ENCODE assay signal across 16 cellular contexts in the genomic region with DNA sequence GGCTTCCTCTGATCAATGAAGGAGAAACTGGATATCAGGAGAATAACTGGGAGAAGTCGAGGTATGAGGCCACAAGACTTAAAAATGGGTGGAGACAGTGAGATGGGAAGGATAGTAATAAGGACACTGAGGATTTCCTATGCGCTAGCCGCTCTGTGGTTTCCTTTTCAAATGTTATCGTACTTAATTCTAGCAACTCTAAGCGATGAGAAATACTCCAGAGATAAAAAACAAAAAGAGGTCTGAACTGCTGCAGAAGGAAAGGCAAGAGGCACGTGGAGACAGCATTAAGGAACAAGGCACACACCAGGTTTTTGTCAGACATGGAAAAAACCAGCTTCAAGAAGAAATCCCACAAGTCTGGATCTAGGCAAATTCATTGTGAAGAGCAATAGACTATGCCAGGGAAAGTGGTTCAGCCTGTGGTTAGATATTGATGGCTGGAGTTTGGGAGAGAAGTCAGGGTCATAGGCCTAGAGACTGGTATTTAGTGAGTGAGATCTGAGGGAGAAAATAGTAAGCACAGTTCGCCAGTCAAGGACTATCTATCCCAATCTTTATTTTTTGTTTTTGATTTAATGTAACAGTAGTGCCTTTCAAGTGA. TPM values are rescaled to one million over a fixed set of nuclear protein-coding genes. Genes with fewer than 3 reads are reported as not detected.
A peak's percentile ranks its signal among the peaks of the same experiment; 100 is the strongest.
DNase-seq lines count a peak whose midpoint lies in the region; ATAC-seq and TF ChIP-seq lines count a peak whose summit lies in the region.
"Had no signal": no experiment of that assay in that cellular context is flagged by ENCODE, and none has a peak within 500 bp of the region (broad histone marks: within the 10 kb centered on the region; RNA-seq: fewer than 3 reads in every experiment).

No MANE protein-coding gene starts in this region.

- POLR2A ChIA-PET in T-cell (lab: Charles Lee) = no interaction called here

- no peak overlapping the region for H3K27ac Mint-ChIP-seq in T-cell
- no peak overlapping the region for H3K27ac Mint-ChIP-seq in immature natural killer cell
- H3K27ac Mint-ChIP-seq: activated CD4-positive, alpha-beta memory T cell treated with anti-CD3 and anti-CD28 coated beads for 36 hours; dendritic cell treated with granulocyte-macrophage colony-stimulating factor and Interleukin-4, amounts not matched to agents 40 ng/mL and 50 ng/mL, for 4 days; IgD-negative memory B cell had no signal

- H3K9me3 ChIP-seq in heart right ventricle (no peaks in the 10 kb centered on the region), lower lobe of right lung (no peaks in the 10 kb centered on the region), aorta (ENCODE audit: control insufficient read depth, low read length) (no peaks in the 10 kb centered on the region)

- H3K4me1 ChIP-seq in heart right ventricle (peaks cover 0 to 26% (median 13%) of the 10 kb centered on the region in 9 donors), lower lobe of right lung (peaks cover 21% of the 10 kb centered on the region), aorta (ENCODE audit: control insufficient read depth in 1 of 2, insufficient read depth in 2 of 2, low read length in 2 of 2) (peaks cover 3 to 5% of the 10 kb centered on the region in 2 donors)

- H3K27ac ChIP-seq in heart right ventricle (peak overlapping the region in 8 of 10 donors; percentile 13 to 86 (median 76)), lower lobe of right lung (peak overlapping the region; percentile 82), aorta (ENCODE audit: low read depth in 1 of 2, low read length in 2 of 2) (no peak overlapping the region)

- TF ChIP-seq CTCF in heart right ventricle (IDR thresholded peaks at IDR 0.05) (no peak), lower lobe of right lung (IDR thresholded peaks at IDR 0.05) (no peak)

- ATAC-seq in heart right ventricle (peak in 2 of 8 donors; percentile 21 to 27), lower lobe of right lung (peak; percentile 38 to 43), aorta (ENCODE audit: low FRiP score) (peak; percentile 53), T-cell (replicated peaks in 1 of 4) (no peak)

- H3K36me3 Mint-ChIP-seq in T-cell (no peaks in the 10 kb centered on the region), immature natural killer cell (no peaks in the 10 kb centered on the region)
- H3K36me3 Mint-ChIP-seq: activated CD4-positive, alpha-beta memory T cell treated with anti-CD3 and anti-CD28 coated beads for 36 hours; IgD-negative memory B cell had no signal

- H3K27me3 Mint-ChIP-seq in T-cell = peaks cover 0 to 7% of the 10 kb centered on the region in 2 donors
- H3K27me3 Mint-ChIP-seq in immature natural killer cell (ENCODE audit: low read depth in 3 of 3) = peaks cover 3 to 7% (median 5%) of the 10 kb centered on the region in 3 donors

- H3K9me3 Mint-ChIP-seq in T-cell = no peaks in the 10 kb centered on the region
- no peaks in the 10 kb centered on the region for H3K9me3 Mint-ChIP-seq in immature natural killer cell
- H3K9me3 Mint-ChIP-seq: activated CD4-positive, alpha-beta memory T cell treated with anti-CD3 and anti-CD28 coated beads for 36 hours; dendritic cell treated with granulocyte-macrophage colony-stimulating factor and Interleukin-4, amounts not matched to agents 40 ng/mL and 50 ng/mL, for 4 days; IgD-negative memory B cell had no signal

- H3K36me3 ChIP-seq in heart right ventricle (no peaks in the 10 kb centered on the region), lower lobe of right lung (no peaks in the 10 kb centered on the region), aorta (ENCODE audit: control insufficient read depth in 1 of 2, insufficient read depth in 2 of 2, low read length in 1 of 2) (no peaks in the 10 kb centered on the region)

- H3K4me1 Mint-ChIP-seq in T-cell (no peaks in the 10 kb centered on the region), immature natural killer cell (no peaks in the 10 kb centered on the region)
- H3K4me1 Mint-ChIP-seq: IgD-negative memory B cell had no signal

- CTCF ChIA-PET in T-cell (lab: Charles Lee) = no interaction called here

- intact Hi-C loops in heart right ventricle (cut with DNase I) (loop anchor here in 1 of 10 donors (10.0 kb wide), 1 partner anchor 76 kb away; no protein-coding TSS in a partner anchor), cardiac septum (cut with DNase I) (no loop called here), lower lobe of right lung (cut with DNase I) (no loop called here), aorta (cut with DNase I) (no loop called here)

- no peaks in the 10 kb centered on the region for H3K27me3 ChIP-seq in heart right ventricle
- no peaks in the 10 kb centered on the region for H3K27me3 ChIP-seq in lower lobe of right lung (ENCODE audit: low read depth)
- no peaks in the 10 kb centered on the region for H3K27me3 ChIP-seq in aorta (ENCODE audit: control insufficient read depth in 1 of 2, insufficient read depth in 2 of 2, low read length in 1 of 2)

- no peak overlapping the region for H3K4me3 Mint-ChIP-seq in T-cell
- no peak overlapping the region for H3K4me3 Mint-ChIP-seq in immature natural killer cell
- H3K4me3 Mint-ChIP-seq: activated CD4-positive, alpha-beta memory T cell treated with anti-CD3 and anti-CD28 coated beads for 36 hours; dendritic cell treated with granulocyte-macrophage colony-stimulating factor and Interleukin-4, amounts not matched to agents 40 ng/mL and 50 ng/mL, for 4 days; IgD-negative memory B cell had no signal

- no peak for DNase-seq in heart right ventricle
- DNase-seq in cardiac septum (ENCODE audit: low spot score) = no peak
- peak; percentile 29 for DNase-seq in astrocyte of the hippocampus (ENCODE audit: low read depth, low spot score)
- DNase-seq in lower lobe of right lung = no peak
- DNase-seq in aorta = no peak
- no peak for DNase-seq in SW480 (ENCODE audit: low spot score)
- DNase-seq in T-cell = no peak
- DNase-seq in immature natural killer cell = no peak
- DNase-seq: activated naive CD4-positive, alpha-beta T cell treated with Interleukin-2 at 50 U/mL for 16 hours; NCI-H187 treated with DMSO at 0.1 percent for 48 hours had no signal

- H3K4me3 ChIP-seq in heart right ventricle = no peak overlapping the region
- no peak overlapping the region for H3K4me3 ChIP-seq in lower lobe of right lung
- no peak overlapping the region for H3K4me3 ChIP-seq in aorta (ENCODE audit: low read length in 2 of 2)

- WGBS in heart right ventricle, 2 donors = 71 to 74% methylated on average over 7 of the region's 7 CpGs
- 85 to 87% methylated on average over 7 of the region's 7 CpGs for WGBS in aorta, 2 donors

RNA-seq across cellular contexts. Expression of gene CLCA2, which starts 5.3 kb away (rescaled TPM):
- total RNA-seq in heart right ventricle = under 1 TPM in 1 of 10 donors, not detected in 9; 0.07 TPM
- polyA plus RNA-seq in heart right ventricle = under 1 TPM in 1 of 2 donors, not detected in 1; 0.03 TPM
- not detected for total RNA-seq in cardiac septum
- total RNA-seq in lower lobe of right lung = 0.62 TPM
- total RNA-seq in aorta = under 1 TPM in 1 of 2 donors, not detected in 1; 0.36 TPM
- under 1 TPM; 0.10 to 0.13 TPM for polyA plus RNA-seq in aorta
- not detected for total RNA-seq in T-cell
- not detected for polyA plus RNA-seq in immature natural killer cell
- total RNA-seq: activated CD4-positive, alpha-beta memory T cell treated with anti-CD3 and anti-CD28 coated beads for 36 hours had no signal
- polyA plus RNA-seq: IgD-negative memory B cell had no signal

RNA-seq across cellular contexts. Expression of gene ODF2L, which starts 33.1 kb away (rescaled TPM):
- total RNA-seq in heart right ventricle = 10 to 100 TPM in 2 of 10 donors, 1 to 10 TPM in 8; 6.2 to 15.2 (median 8.4) TPM
- polyA plus RNA-seq in heart right ventricle = 10 to 100 TPM in 1 of 2 donors, 1 to 10 TPM in 1; 6.8 to 55.2 TPM
- total RNA-seq in cardiac septum = 12.1 TPM
- 46.6 TPM for total RNA-seq in lower lobe of right lung
- 10 to 100 TPM; 39.4 to 73.4 TPM for total RNA-seq in aorta
- 10 to 100 TPM in 1 of 2 donors, 1 to 10 TPM in 1; 2.9 to 18.9 TPM for polyA plus RNA-seq in aorta
- total RNA-seq in T-cell = 10 to 100 TPM; 52.5 to 83.9 (median 67.9) TPM
- polyA plus RNA-seq in immature natural killer cell = 10 to 100 TPM; 20.1 to 31.3 (median 21.3) TPM

RNA-seq across cellular contexts. Expression of gene CLCA1, which starts 39.5 kb away (rescaled TPM):
- total RNA-seq in heart right ventricle (not detected), cardiac septum (not detected), lower lobe of right lung (not detected), aorta (under 1 TPM; 0.10 to 0.15 TPM), T-cell (under 1 TPM in 3 of 5 donors, not detected in 2; 0.12 to 0.25 (median 0.23) TPM)
- polyA plus RNA-seq in heart right ventricle (not detected), aorta (10 to 100 TPM in 1 of 2 donors, not detected in 1; 29.7 TPM), immature natural killer cell (not detected)
- total RNA-seq: activated CD4-positive, alpha-beta memory T cell treated with anti-CD3 and anti-CD28 coated beads for 36 hours; glomerular endothelial cell; H4; temporal lobe had no signal
- polyA plus RNA-seq: IgD-negative memory B cell had no signal

Comparison
In these comparisons a context has a peak if more than half of its experiments do, and no peak if none do; other contexts are left out.
1. ATAC-seq: peak in lower lobe of right lung (2 of 2) and aorta (single experiment); none in T-cell (0 of 4).
2. H3K27ac ChIP-seq: peak in heart right ventricle (8 of 10) and lower lobe of right lung (single experiment); none in aorta (0 of 2).